Comparison of ENCODE assay signal across 1 cellular context in genomic region chr9:91197232-91198181, GRCh38.
TF ChIP-seq lines count a peak whose summit lies in the region.

No MANE protein-coding gene starts in this region.

TF ChIP-seq in HepG2, 621 proteins besides CTCF, POLR2A, EP300 and RAD21 (continued from another document and continues in another):
- TF ChIP-seq ZUFSP (CRISPR knock-in tag; IDR thresholded peaks at IDR 0.05; ENCODE audit: borderline replicate concordance): no peak
- TF ChIP-seq ZNF124 (CRISPR knock-in tag; IDR thresholded peaks at IDR 0.05): peak; percentile 76
- peak; percentile 84 for TF ChIP-seq TBX3 (IDR thresholded peaks at IDR 0.05; ENCODE audit: borderline replicate concordance)
- TF ChIP-seq ZFYVE20 (CRISPR knock-in tag; IDR thresholded peaks at IDR 0.05; ENCODE audit: borderline replicate concordance, low read depth): no peak
- peak; percentile 93 for TF ChIP-seq ZNF724P (CRISPR knock-in tag; IDR thresholded peaks at IDR 0.05; ENCODE audit: borderline replicate concordance)
- no peak for TF ChIP-seq ZNF317 (CRISPR knock-in tag; IDR thresholded peaks at IDR 0.05)
- no peak for TF ChIP-seq ZNF33B (CRISPR knock-in tag; IDR thresholded peaks at IDR 0.05)
- TF ChIP-seq GLI4 (CRISPR knock-in tag; IDR thresholded peaks at IDR 0.05; ENCODE audit: borderline replicate concordance): no peak
- TF ChIP-seq SIN3A (IDR thresholded peaks at IDR 0.05; ENCODE audit: borderline replicate concordance, low read depth, low read length): 0 out of 2 replicates have a peak, but pooled peaks have one; percentile 45
- TF ChIP-seq NR2F1 (CRISPR knock-in tag; IDR thresholded peaks at IDR 0.05): peak; percentile 90 to 95
- TF ChIP-seq SMARCC2 (IDR thresholded peaks at IDR 0.05): 0 out of 2 replicates have a peak, but pooled peaks have one; percentile 26
- TF ChIP-seq DZIP1 (CRISPR knock-in tag; IDR thresholded peaks at IDR 0.05): no peak
- peak; percentile 90 for TF ChIP-seq BORCS8-MEF2B (CRISPR knock-in tag; IDR thresholded peaks at IDR 0.05)
- 0 out of 2 replicates have a peak, but pooled peaks have one; percentile 43 for TF ChIP-seq PRMT3 (CRISPR knock-in tag; IDR thresholded peaks at IDR 0.05; ENCODE audit: borderline replicate concordance, low read depth)
- TF ChIP-seq ZNF563 (CRISPR knock-in tag; IDR thresholded peaks at IDR 0.05): no peak
- peak; percentile 95; the same call in 1 of the 2 replicates for TF ChIP-seq ZNF788 (CRISPR knock-in tag; IDR thresholded peaks at IDR 0.05; ENCODE audit: borderline replicate concordance)
- no peak for TF ChIP-seq SNAPC4 (CRISPR knock-in tag; IDR thresholded peaks at IDR 0.05)
- no peak for TF ChIP-seq SIN3B (IDR thresholded peaks at IDR 0.05; ENCODE audit: low read length)
- TF ChIP-seq HNF4G (IDR thresholded peaks at IDR 0.05; ENCODE audit: borderline replicate concordance, low read depth, low read length): peak; percentile 100
- TF ChIP-seq HNF4G (CRISPR knock-in tag; IDR thresholded peaks at IDR 0.05; ENCODE audit: borderline replicate concordance, low read depth): peak; percentile 94
- no peak for TF ChIP-seq KDM5A (IDR thresholded peaks at IDR 0.05; ENCODE audit: borderline replicate concordance, low read length)
- TF ChIP-seq RORA (CRISPR knock-in tag; IDR thresholded peaks at IDR 0.05): no peak
- TF ChIP-seq ZSCAN31 (CRISPR knock-in tag; IDR thresholded peaks at IDR 0.05; ENCODE audit: low read depth): peak; percentile 54; the same call in 1 of the 2 replicates
- no peak for TF ChIP-seq ZNF780A (CRISPR knock-in tag; IDR thresholded peaks at IDR 0.05)
- no peak for TF ChIP-seq E2F2 (CRISPR knock-in tag; IDR thresholded peaks at IDR 0.05; ENCODE audit: borderline replicate concordance)
- peak; percentile 84 for TF ChIP-seq ZBTB21 (CRISPR knock-in tag; IDR thresholded peaks at IDR 0.05)
- TF ChIP-seq ZMYM3 (CRISPR knock-in tag; IDR thresholded peaks at IDR 0.05): peak; percentile 77; the same call in 1 of the 2 replicates
- no peak for TF ChIP-seq ONECUT2 (CRISPR knock-in tag; IDR thresholded peaks at IDR 0.05)
- no peak for TF ChIP-seq KDM5B (CRISPR knock-in tag; IDR thresholded peaks at IDR 0.05; ENCODE audit: borderline replicate concordance)
- peak; percentile 53 for TF ChIP-seq RFX3 (CRISPR knock-in tag; IDR thresholded peaks at IDR 0.05)
- 0 out of 2 replicates have a peak, but pooled peaks have one; percentile 51 for TF ChIP-seq ZNF318 (CRISPR knock-in tag; IDR thresholded peaks at IDR 0.05)
- TF ChIP-seq ZNF34 (CRISPR knock-in tag; IDR thresholded peaks at IDR 0.05; ENCODE audit: borderline replicate concordance): no peak
- no peak for TF ChIP-seq SALL2 (CRISPR knock-in tag; IDR thresholded peaks at IDR 0.05)
- peak; percentile 98 for TF ChIP-seq IKZF5 (CRISPR knock-in tag; IDR thresholded peaks at IDR 0.05)
- TF ChIP-seq DPF2 (CRISPR knock-in tag; IDR thresholded peaks at IDR 0.05; ENCODE audit: borderline replicate concordance, low read depth): peak; percentile 86
- TF ChIP-seq ZNF614 (CRISPR knock-in tag; IDR thresholded peaks at IDR 0.05; ENCODE audit: borderline replicate concordance): peak; percentile 91; the same call in 1 of the 2 replicates
- peak; percentile 82 for TF ChIP-seq PHF21A (CRISPR knock-in tag; IDR thresholded peaks at IDR 0.05)
- TF ChIP-seq ZNF414 (CRISPR knock-in tag; IDR thresholded peaks at IDR 0.05): peak; percentile 81; the same call in 1 of the 2 replicates
- TF ChIP-seq ZNF33A (CRISPR knock-in tag; IDR thresholded peaks at IDR 0.05; ENCODE audit: borderline replicate concordance): 0 out of 2 replicates have a peak, but pooled peaks have one; percentile 88
- peak; percentile 81 for TF ChIP-seq ZNF749 (CRISPR knock-in tag; IDR thresholded peaks at IDR 0.05; ENCODE audit: borderline replicate concordance)
- TF ChIP-seq SUZ12 (IDR thresholded peaks at IDR 0.05; ENCODE audit: low read depth, low read length): no peak
- TF ChIP-seq HNRNPK (IDR thresholded peaks at IDR 0.05; ENCODE audit: low read depth, low read length, poor library complexity, severe bottlenecking): no peak
